In the genomic region with DNA sequence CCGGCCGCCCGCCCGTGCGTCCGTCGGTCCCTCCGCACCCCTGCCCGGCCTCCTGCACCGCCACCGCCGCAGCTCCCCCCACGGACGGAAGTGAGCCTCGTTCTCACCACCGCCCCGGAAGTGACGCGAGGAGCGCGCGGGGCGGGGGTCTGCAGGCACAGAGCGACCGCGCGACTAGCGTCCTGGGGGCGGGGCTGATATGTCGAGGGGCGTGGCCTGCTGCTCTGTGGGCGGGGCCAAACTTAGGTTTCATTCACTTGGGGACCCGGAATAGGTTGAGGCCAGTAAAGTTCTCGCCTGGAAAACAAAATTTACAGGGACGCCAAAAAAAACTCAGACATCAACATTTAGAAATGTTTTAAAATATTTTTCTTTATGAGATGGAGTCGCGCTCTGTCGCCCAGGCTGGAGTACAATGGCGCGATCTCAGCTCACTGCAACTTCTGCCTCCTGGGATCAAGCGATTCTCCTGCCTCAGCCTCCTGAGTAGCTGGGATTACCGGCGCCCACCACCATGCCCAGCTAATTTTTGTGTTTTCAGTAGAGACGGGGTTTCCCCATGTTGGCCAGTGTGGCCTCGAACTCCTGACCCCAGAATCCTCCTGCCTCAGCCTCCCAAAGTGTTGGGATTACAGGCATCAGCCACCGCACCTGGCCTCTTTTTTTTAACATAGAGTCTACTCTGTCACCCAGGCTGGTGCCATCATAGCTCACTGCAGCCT, we compare ENCODE assay signal across 8 cellular contexts. TPM values are rescaled to one million over a fixed set of nuclear protein-coding genes. Genes with fewer than 3 reads are reported as not detected.
A peak's percentile ranks its signal among the peaks of the same experiment; 100 is the strongest.
DNase-seq lines count a peak whose midpoint lies in the region; ATAC-seq, FAIRE-seq and TF ChIP-seq lines count a peak whose summit lies in the region.
"Not testable (repeated sequence)": the region's sequence is repeated elsewhere in the genome, so short reads cannot be mapped to it uniquely, and the experiment has no call there.

A gene (minus strand): TSS at position 99 of the 722 bp plus-strand sequence. CDS start 3,930 bp downstream, outside the sequence.

- CTCF ChIA-PET in A673 (lab: Charles Lee) = interaction anchor here (0.6 kb wide), 2 partner anchors 18 to 480 kb away, joined by 6 to 9 read pairs; no protein-coding TSS in a partner anchor

- H3K9me3 ChIP-seq in A673 (ENCODE audit: low read depth, low read length, poor library complexity, severe bottlenecking); small intestine (ENCODE audit: control insufficient read depth, low read depth): not testable (repeated sequence)

- whole genome bisulfite sequencing in small intestine, 3 donors = 19 to 25% (median 24%) methylated on average over 37 to 46 of the region's 46 CpGs

- H3K4me3 Mint-ChIP-seq in central memory CD8-positive, alpha-beta T cell = peak within 1 kb of the TSS; percentile 98

- not testable (repeated sequence) for H3K27me3 ChIP-seq in A673 (replicated peaks; ENCODE audit: insufficient read depth, low read depth, low read length, poor library complexity); small intestine (ENCODE audit: control insufficient read depth in 2 of 2, insufficient read depth in 2 of 2, low read length in 2 of 2)

- peak; percentile 76 for ATAC-seq in HG03354 (IDR thresholded peaks at IDR 0.05; ENCODE audit: poor library complexity, severe bottlenecking, unreplicated experiment)
- peak; percentile 48 for ATAC-seq in central memory CD8-positive, alpha-beta T cell (replicated peaks; ENCODE audit: extremely low read depth, poor library complexity, severe bottlenecking)

- TF ChIP-seq CTCF in A673 (conservative IDR thresholded peaks at IDR 0.05; ENCODE audit: low read depth, low read length) = not testable (repeated sequence)

- peak within 1 kb of the TSS; percentile 64 for H3K27ac ChIP-seq in A673 (ENCODE audit: low read depth, low read length, poor library complexity, severe bottlenecking)
- peak within 1 kb of the TSS; percentile 76 to 77 for H3K27ac ChIP-seq in small intestine (ENCODE audit: low read depth in 1 of 2, low read length in 1 of 2)

- peak within 1 kb of the TSS; percentile 99 for H3K27ac Mint-ChIP-seq in central memory CD8-positive, alpha-beta T cell (ENCODE audit: low read depth)

- DNase-seq in A673 (ENCODE audit: low spot score) = peak; percentile 97
- DNase-seq in NCI-H524 (lab: John Stamatoyannopoulos, UW) = peak; percentile 73 to 96
- DNase-seq in activated CD4-positive, alpha-beta T cell treated with anti-CD3 and anti-CD28 coated beads for 1 hour = peak; percentile 93
- peak; percentile 89 to 94 for DNase-seq in central memory CD8-positive, alpha-beta T cell (ENCODE audit: low spot score in 2 of 2)
- DNase-seq in inferior parietal cortex (ENCODE audit: extremely low spot score) = peak; percentile 96
- DNase-seq in small intestine = peak; percentile 92

- POLR2A ChIA-PET in A673 (lab: Charles Lee; ENCODE audit: low non-redundant PET) = interaction anchor here (0.6 kb wide), 3 partner anchors 13 to 63 kb away, joined by 3 to 9 read pairs (median 4); no protein-coding TSS in a partner anchor

- peaks cover 39% of the 10 kb centered on the region for H3K36me3 Mint-ChIP-seq in central memory CD8-positive, alpha-beta T cell (ENCODE audit: insufficient read depth)

- not testable (repeated sequence) for H3K9me3 Mint-ChIP-seq in central memory CD8-positive, alpha-beta T cell

- peak; percentile 70 for TF ChIP-seq POLR2A in GM18951 (IDR thresholded peaks at IDR 0.05; ENCODE audit: extremely low read depth, insufficient read depth, insufficient read length)

- intact Hi-C loops in A673 (cut with micrococcal nuclease; ENCODE audit: unreplicated experiment) = not testable (repeated sequence)

- H3K4me3 ChIP-seq in A673 (ENCODE audit: low read depth, low read length, poor library complexity, severe bottlenecking) = peak within 1 kb of the TSS; percentile 94
- peak within 1 kb of the TSS; percentile 83 to 90 for H3K4me3 ChIP-seq in small intestine (ENCODE audit: low read depth in 1 of 2, low read length in 2 of 2)

- in situ Hi-C loops in GM18951 (cut with MboI; ENCODE audit: low sequenced_read_pairs, unreplicated experiment) = not testable (repeated sequence)

- not testable (repeated sequence) for FAIRE-seq in small intestine (lab: Jason Lieb, UNC)

- peaks cover 29% of the 10 kb centered on the region for H3K4me1 Mint-ChIP-seq in central memory CD8-positive, alpha-beta T cell

- H3K27me3 Mint-ChIP-seq in central memory CD8-positive, alpha-beta T cell = not testable (repeated sequence)

- H3K4me1 ChIP-seq in A673 (ENCODE audit: insufficient read depth, low read length, poor library complexity, severe bottlenecking); small intestine (ENCODE audit: control insufficient read depth in 2 of 2, insufficient read depth in 1 of 2, low read depth in 1 of 2, low read length in 1 of 2): not testable (repeated sequence)

- not testable (repeated sequence) for H3K36me3 ChIP-seq in A673 (ENCODE audit: insufficient read depth, low read length, poor library complexity, severe bottlenecking); small intestine (ENCODE audit: control insufficient read depth in 2 of 2, insufficient read depth in 2 of 2, low read length in 2 of 2)

- not testable (repeated sequence) for BruUV-seq in A673 (replicated peaks; lab: Mats Ljungman, UMichigan)

RNA-seq across cellular contexts. Expression of the gene that starts here (rescaled TPM):
- total RNA-seq in A673 (2021) = 56.9 and 60.0 TPM in 2 replicates
- 10 to 100 TPM; 52.6 to 79.6 (median 71.3) TPM for polyA plus RNA-seq in small intestine

Comparison
In these comparisons a context has a peak if more than half of its experiments do, and no peak if none do; other contexts are left out.
1. Peak in every context shown above with its lines: DNase-seq, ATAC-seq, H3K4me3 ChIP-seq and H3K27ac ChIP-seq.